Comparison of ENCODE assay signal across 8 cellular contexts in the genomic region with DNA sequence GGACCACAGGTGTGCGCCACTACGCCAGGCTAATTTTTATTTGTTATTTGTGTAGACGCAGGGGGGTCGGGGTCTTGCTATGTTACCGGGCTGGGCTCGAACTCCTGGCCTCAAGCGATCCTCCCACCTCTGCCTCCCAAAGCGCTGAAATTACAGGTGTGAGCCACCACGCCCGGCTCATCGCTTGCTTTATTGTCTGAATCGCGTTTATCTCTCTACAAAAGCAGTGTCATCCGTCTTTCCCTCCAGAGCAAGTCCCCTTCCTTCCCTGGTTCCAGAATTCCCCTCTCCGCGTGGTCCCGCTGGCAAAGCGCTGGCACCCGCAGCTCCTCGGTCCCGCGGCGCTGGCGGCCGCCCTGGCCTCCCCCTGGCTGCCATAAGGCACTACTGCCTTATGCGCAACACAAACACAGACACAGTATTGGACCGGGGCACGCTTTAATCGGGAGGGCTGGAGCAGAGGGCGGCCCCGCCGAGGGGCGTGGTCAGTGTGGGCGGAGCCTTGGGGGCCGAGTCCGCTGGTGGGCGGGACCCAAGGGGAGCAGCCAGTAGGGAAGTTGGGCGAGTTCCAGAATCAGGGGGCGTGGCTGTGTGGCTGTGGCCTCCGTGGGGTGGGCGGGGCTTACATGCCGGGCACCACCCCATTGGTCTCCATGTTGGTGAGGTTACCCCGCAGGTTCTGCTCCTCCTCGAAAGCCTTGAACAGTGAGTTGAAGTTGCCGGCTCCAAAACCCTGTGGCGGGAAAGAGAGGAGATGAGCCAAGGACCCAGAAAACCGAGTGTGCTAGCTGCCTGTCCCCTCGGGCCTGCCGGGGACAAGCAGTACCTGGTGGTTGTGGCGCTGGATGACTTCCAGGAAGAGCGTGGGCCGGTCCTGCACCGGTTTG. TPM values are rescaled to one million over a fixed set of nuclear protein-coding genes. Genes with fewer than 3 reads are reported as not detected.
DNase-seq lines count a peak whose midpoint lies in the region; ATAC-seq and TF ChIP-seq lines count a peak whose summit lies in the region.

No MANE protein-coding gene starts in this region.

- H3K27ac ChIP-seq in KMS-11: 0 out of 2 replicates have a peak overlapping the region, but pooled peaks have one; percentile 22

- ATAC-seq in GM21737 (IDR thresholded peaks at IDR 0.05; ENCODE audit: unreplicated experiment): peak; percentile 97
- ATAC-seq in activated T-helper 17 cell treated with anti-CD3 and anti-CD28 coated beads, Interleukin-2, amount 50 U/mL, for 72 hours (replicated peaks): peak; percentile 99
- peak; percentile 99 for ATAC-seq in natural killer cell treated with Interleukin-12 subunit alpha and Interleukin-12 subunit beta and Interleukin-15 and Interleukin-18, amount 100 ng/mL, for 72 hours

- peak; percentile 81 for DNase-seq in DMS79 treated with DMSO at 0.1 percent for 48 hours (lab: John Stamatoyannopoulos, UW)
- peak; percentile 95 for DNase-seq in RKO (ENCODE audit: low spot score)
- peak; percentile 97 for DNase-seq in fibroblast of peridontal ligament (ENCODE audit: extremely low read depth)
- DNase-seq in natural killer cell treated with Interleukin-12 subunit alpha and Interleukin-12 subunit beta and Interleukin-15 and Interleukin-18, amount 100 ng/mL, for 72 hours (ENCODE audit: low spot score): peak; percentile 99
- DNase-seq in stimulated activated naive CD4-positive, alpha-beta T cell treated with Interleukin-2 at 50 U/mL for 16 hours (lab: John Stamatoyannopoulos, UW): peak; percentile 99

- TF ChIP-seq CTCF in KMS-11 (conservative IDR thresholded peaks at IDR 0.05; ENCODE audit: low read depth, low read length): no peak

- no peaks in the 10 kb centered on the region for H4K20me1 ChIP-seq in KMS-11 (ENCODE audit: insufficient read depth)

- no peaks in the 10 kb centered on the region for H3K27me3 Mint-ChIP-seq in activated T-helper 17 cell treated with anti-CD3 and anti-CD28 coated beads, Interleukin-2, amount 50 U/mL, for 72 hours
- no peaks in the 10 kb centered on the region for H3K27me3 Mint-ChIP-seq in natural killer cell treated with Interleukin-12 subunit alpha and Interleukin-12 subunit beta and Interleukin-15 and Interleukin-18, amount 100 ng/mL, for 72 hours

- no peaks in the 10 kb centered on the region for H3K36me3 Mint-ChIP-seq in activated T-helper 17 cell treated with anti-CD3 and anti-CD28 coated beads, Interleukin-2, amount 50 U/mL, for 72 hours (ENCODE audit: low read depth)
- no peaks in the 10 kb centered on the region for H3K36me3 Mint-ChIP-seq in natural killer cell treated with Interleukin-12 subunit alpha and Interleukin-12 subunit beta and Interleukin-15 and Interleukin-18, amount 100 ng/mL, for 72 hours

- H3K27ac Mint-ChIP-seq in activated T-helper 17 cell treated with anti-CD3 and anti-CD28 coated beads, Interleukin-2, amount 50 U/mL, for 72 hours: peak overlapping the region; percentile 89
- H3K27ac Mint-ChIP-seq in natural killer cell treated with Interleukin-12 subunit alpha and Interleukin-12 subunit beta and Interleukin-15 and Interleukin-18, amount 100 ng/mL, for 72 hours: peak overlapping the region; percentile 52 to 86

- no peaks in the 10 kb centered on the region for H3K9me3 Mint-ChIP-seq in activated T-helper 17 cell treated with anti-CD3 and anti-CD28 coated beads, Interleukin-2, amount 50 U/mL, for 72 hours
- no peaks in the 10 kb centered on the region for H3K9me3 Mint-ChIP-seq in natural killer cell treated with Interleukin-12 subunit alpha and Interleukin-12 subunit beta and Interleukin-15 and Interleukin-18, amount 100 ng/mL, for 72 hours

- H3K4me3 Mint-ChIP-seq in activated T-helper 17 cell treated with anti-CD3 and anti-CD28 coated beads, Interleukin-2, amount 50 U/mL, for 72 hours: peak overlapping the region; percentile 97
- H3K4me3 Mint-ChIP-seq in natural killer cell treated with Interleukin-12 subunit alpha and Interleukin-12 subunit beta and Interleukin-15 and Interleukin-18, amount 100 ng/mL, for 72 hours: peak overlapping the region; percentile 89

- H3K4me1 Mint-ChIP-seq in activated T-helper 17 cell treated with anti-CD3 and anti-CD28 coated beads, Interleukin-2, amount 50 U/mL, for 72 hours: peaks cover 8% of the 10 kb centered on the region
- peaks cover 0 to 16% of the 10 kb centered on the region in 2 donors for H3K4me1 Mint-ChIP-seq in natural killer cell treated with Interleukin-12 subunit alpha and Interleukin-12 subunit beta and Interleukin-15 and Interleukin-18, amount 100 ng/mL, for 72 hours (ENCODE audit: low read depth in 2 of 2)

- H2AFZ ChIP-seq in KMS-11 (ENCODE audit: low read depth): peak overlapping the region; percentile 71; the same call in 1 of the 2 replicates

- H3K9ac ChIP-seq in KMS-11: peak overlapping the region; percentile 44; the same call in 1 of the 2 replicates

- H3K79me2 ChIP-seq in KMS-11 (ENCODE audit: insufficient read depth, low read depth): no peaks in the 10 kb centered on the region

- H3K4me3 ChIP-seq in KMS-11 (IDR thresholded peaks at IDR 0.05; ENCODE audit: insufficient read depth, low read depth, low read length): no peak overlapping the region

- no peaks in the 10 kb centered on the region for H3K27me3 ChIP-seq in KMS-11 (ENCODE audit: insufficient read depth, low read depth)

- H3K36me3 ChIP-seq in KMS-11 (ENCODE audit: insufficient read depth): no peaks in the 10 kb centered on the region

- no peaks in the 10 kb centered on the region for H3K4me1 ChIP-seq in KMS-11 (ENCODE audit: low read depth, poor library complexity, severe bottlenecking)

- peak overlapping the region; percentile 59; the same call in 1 of the 2 replicates for H3K4me2 ChIP-seq in KMS-11

RNA-seq across cellular contexts. Expression of gene HPD, which starts 19.3 kb away (rescaled TPM):
- not detected for total RNA-seq in activated T-helper 17 cell treated with anti-CD3 and anti-CD28 coated beads, Interleukin-2, amount 50 U/mL, for 72 hours
- total RNA-seq in natural killer cell treated with Interleukin-12 subunit alpha and Interleukin-12 subunit beta and Interleukin-15 and Interleukin-18, amount 100 ng/mL, for 72 hours: not detected

RNA-seq across cellular contexts. Expression of gene SETD1B, which starts 35.5 kb away (rescaled TPM):
- total RNA-seq in activated T-helper 17 cell treated with anti-CD3 and anti-CD28 coated beads, Interleukin-2, amount 50 U/mL, for 72 hours: 10 to 100 TPM; 14.7 to 23.4 TPM
- 10 to 100 TPM; 27.1 to 40.8 TPM for total RNA-seq in natural killer cell treated with Interleukin-12 subunit alpha and Interleukin-12 subunit beta and Interleukin-15 and Interleukin-18, amount 100 ng/mL, for 72 hours

RNA-seq across cellular contexts. Expression of gene RHOF, which starts 45.9 kb away (rescaled TPM):
- total RNA-seq in activated T-helper 17 cell treated with anti-CD3 and anti-CD28 coated beads, Interleukin-2, amount 50 U/mL, for 72 hours: 100 to 1,000 TPM; 103 to 123 TPM
- 10 to 100 TPM; 76.1 to 78.0 TPM for total RNA-seq in natural killer cell treated with Interleukin-12 subunit alpha and Interleukin-12 subunit beta and Interleukin-15 and Interleukin-18, amount 100 ng/mL, for 72 hours

RNA-seq across cellular contexts. Expression of gene PSMD9, which starts 49.2 kb away (rescaled TPM):
- total RNA-seq in activated T-helper 17 cell treated with anti-CD3 and anti-CD28 coated beads, Interleukin-2, amount 50 U/mL, for 72 hours: 10 to 100 TPM; 39.8 to 75.1 TPM
- total RNA-seq in natural killer cell treated with Interleukin-12 subunit alpha and Interleukin-12 subunit beta and Interleukin-15 and Interleukin-18, amount 100 ng/mL, for 72 hours: 10 to 100 TPM; 56.0 to 61.3 TPM
